Comparison of ENCODE assay signal across 8 cellular contexts in genomic region chr17:46253722-46254121, GRCh38. TPM values are rescaled to one million over a fixed set of nuclear protein-coding genes. Genes with fewer than 3 reads are reported as not detected.
A peak's percentile ranks its signal among the peaks of the same experiment; 100 is the strongest.
DNase-seq lines count a peak whose midpoint lies in the region; TF ChIP-seq lines count a peak whose summit lies in the region.
"Not testable (repeated sequence)": the region's sequence is repeated elsewhere in the genome, so short reads cannot be mapped to it uniquely, and the experiment has no call there.

No MANE protein-coding gene starts in this region.

- not testable (repeated sequence) for TF ChIP-seq POLR2A in prostate gland (IDR thresholded peaks at IDR 0.05); stomach (IDR thresholded peaks at IDR 0.05)

- intact Hi-C loops in OCI-LY7 (cut with micrococcal nuclease; ENCODE audit: unreplicated experiment); prostate gland (cut with DNase I); stomach (cut with DNase I; ENCODE audit: low total_unique reads): not testable (repeated sequence)

- H3K79me2 ChIP-seq in OCI-LY7 (ENCODE audit: insufficient read depth, low read depth, low read length), result not testable (repeated sequence)

- TF ChIP-seq EP300 in stomach (IDR thresholded peaks at IDR 0.05), result not testable (repeated sequence)

- not testable (repeated sequence) for H3K36me3 Mint-ChIP-seq in brain

- H3K9me3 Mint-ChIP-seq in brain, result not testable (repeated sequence)

- H4K20me1 ChIP-seq in OCI-LY7 (ENCODE audit: insufficient read depth, low read length), result not testable (repeated sequence)

- H3K27ac Mint-ChIP-seq in brain, result not testable (repeated sequence)

- not testable (repeated sequence) for H3K27me3 ChIP-seq in right atrium auricular region; prostate gland (replicated peaks; ENCODE audit: insufficient read depth); stomach

- H3K4me1 ChIP-seq in OCI-LY7 (ENCODE audit: insufficient read depth, low read length, poor library complexity, severe bottlenecking); right atrium auricular region; prostate gland (replicated peaks); stomach: not testable (repeated sequence)

- 32% methylated on average over 8 of the region's 8 CpGs for WGBS in prostate gland
- 25 to 44% (median 37%) methylated on average over 7 to 8 of the region's 8 CpGs for WGBS in stomach, 5 donors

- not testable (repeated sequence) for H2AFZ ChIP-seq in OCI-LY7 (ENCODE audit: low read length)

- DNase-seq in DMS53 treated with DMSO at 0.1 percent for 48 hours (lab: John Stamatoyannopoulos, UW; ENCODE audit: unreplicated experiment) (peak; percentile 88), HUDEP-2 (lab: John Stamatoyannopoulos, UW; ENCODE audit: unreplicated experiment in 76 of 76) (peak in 56 of 76 experiments; percentile 1 to 63 (median 34)), OCI-LY7 (ENCODE audit: low spot score) (peak; percentile 83), stomach (peak; percentile 52)
- DNase-seq in activated CD4-positive, alpha-beta T cell treated with anti-CD3 and anti-CD28 coated beads, Interleukin-2, amount 50 U/mL, for 1 hour, result peak; percentile 82
- not testable (repeated sequence) for DNase-seq in right atrium auricular region (ENCODE audit: low spot score); prostate gland (ENCODE audit: low spot score)

- POLR2A ChIA-PET in OCI-LY7 (lab: Charles Lee), result not testable (repeated sequence)

- H3K4me2 ChIP-seq in OCI-LY7 (ENCODE audit: low read length), result not testable (repeated sequence)

- H3K9me3 ChIP-seq in OCI-LY7 (ENCODE audit: low read length); right atrium auricular region; prostate gland; stomach: not testable (repeated sequence)

- not testable (repeated sequence) for H3K36me3 ChIP-seq in OCI-LY7 (ENCODE audit: insufficient read depth, low read length); right atrium auricular region; prostate gland; stomach

- H3K4me3 ChIP-seq in OCI-LY7 (ENCODE audit: low read depth, low read length, poor library complexity, severe bottlenecking); right atrium auricular region; prostate gland; stomach: not testable (repeated sequence)

- CTCF ChIA-PET in OCI-LY7 (lab: Charles Lee; ENCODE audit: unreplicated experiment), result not testable (repeated sequence)

- H3K27me3 Mint-ChIP-seq in brain, result not testable (repeated sequence)

- not testable (repeated sequence) for H3K27ac ChIP-seq in OCI-LY7 (ENCODE audit: low read depth, low read length, poor library complexity, severe bottlenecking); right atrium auricular region; prostate gland; stomach

- H3K9me2 ChIP-seq in OCI-LY7 (ENCODE audit: insufficient read depth, low read length), result not testable (repeated sequence)

- H3K4me1 Mint-ChIP-seq in brain, result not testable (repeated sequence)

- H3K4me3 Mint-ChIP-seq in brain, result not testable (repeated sequence)

- BruUV-seq in OCI-LY7 (replicated peaks; lab: Mats Ljungman, UMichigan), result not testable (repeated sequence)

- peak; percentile 79 for TF ChIP-seq CTCF in OCI-LY7 (conservative IDR thresholded peaks at IDR 0.05; ENCODE audit: low read length)
- TF ChIP-seq CTCF in brain (conservative IDR thresholded peaks at IDR 0.05), result peak; percentile 38 to 57
- TF ChIP-seq CTCF in right atrium auricular region (IDR thresholded peaks at IDR 0.05), result peak; percentile 22 to 62
- TF ChIP-seq CTCF in prostate gland (IDR thresholded peaks at IDR 0.05), result peak in 3 of 4 experiments; percentile 33 to 35 (median 34)
- TF ChIP-seq CTCF in stomach (IDR thresholded peaks at IDR 0.05), result peak in 5 of 7 experiments; percentile 37 to 65 (median 44)

RNA-seq across cellular contexts. Expression of gene LRRC37A, which starts 41.2 kb away (rescaled TPM):
- 5.1 and 6.6 TPM in 2 replicates for total RNA-seq in OCI-LY7 (2014; rRNA removed; shearing (Covaris generic))
- total RNA-seq in OCI-LY7 (2022) (5.2 and 5.8 TPM in 2 replicates), right atrium auricular region (under 1 TPM; 0.33 to 0.90 TPM), prostate gland (1 to 10 TPM; 2.8 to 3.3 TPM), stomach (1 to 10 TPM in 3 of 5 donors, not detected in 2; 1.0 to 3.3 (median 2.7) TPM)
- polyA plus RNA-seq in brain (ENCODE audit: insufficient read depth, low read depth, low replicate concordance) (1.6 TPM), stomach (under 1 TPM; 0.68 to 0.98 (median 0.76) TPM)
